8 cellular contexts compared by ENCODE assay signal in the genomic region with DNA sequence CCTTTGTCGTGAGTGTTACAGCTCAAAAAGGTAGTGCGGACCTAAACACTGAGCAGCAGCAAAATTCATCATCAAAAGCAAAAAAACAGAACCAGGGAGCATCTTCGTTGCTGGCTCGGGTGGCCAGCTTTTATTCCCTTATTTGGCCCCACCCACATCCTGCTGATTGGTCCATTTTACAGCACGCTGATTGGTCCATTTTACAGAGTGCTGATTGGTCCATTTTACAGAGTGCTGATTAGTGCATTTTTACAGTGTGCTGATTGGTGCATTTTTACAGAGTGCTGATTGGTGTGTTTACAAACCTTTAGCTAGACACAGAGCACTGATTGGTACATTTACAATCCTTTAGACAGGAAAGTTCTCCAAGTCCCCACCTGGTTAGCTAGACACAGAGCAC. TPM values are rescaled to one million over a fixed set of nuclear protein-coding genes. Genes with fewer than 3 reads are reported as not detected.
A peak's percentile ranks its signal among the peaks of the same experiment; 100 is the strongest.
DNase-seq lines count a peak whose midpoint lies in the region; ATAC-seq, FAIRE-seq and TF ChIP-seq lines count a peak whose summit lies in the region.
"Not testable (repeated sequence)": the region's sequence is repeated elsewhere in the genome, so short reads cannot be mapped to it uniquely, and the experiment has no call there.

No MANE protein-coding gene starts in this region.

- H3K36me3 Mint-ChIP-seq in neural progenitor cell: not testable (repeated sequence)

- TF ChIP-seq RAD21 in IMR-90 (IDR thresholded peaks at IDR 0.05; ENCODE audit: low read length); K562 (CRISPR knock-in tag; conservative IDR thresholded peaks at IDR 0.05 in 1 of 2, IDR thresholded peaks at IDR 0.05 in 1 of 2): not testable (repeated sequence)

- not testable (repeated sequence) for H3K4me3 Mint-ChIP-seq in neural progenitor cell

- H2BK5ac ChIP-seq in IMR-90 (ENCODE audit: low read depth, low read length, poor library complexity, severe bottlenecking): not testable (repeated sequence)

- H3K4me2 ChIP-seq in IMR-90 (ENCODE audit: low read depth, low read length); K562 (ENCODE audit: insufficient read depth, low read length); neural progenitor cell: not testable (repeated sequence)

- TF ChIP-seq POLR2A in IMR-90 (IDR thresholded peaks at IDR 0.05; ENCODE audit: low read depth, low read length); K562 (conservative IDR thresholded peaks at IDR 0.05); erythroblast (IDR thresholded peaks at IDR 0.05; ENCODE audit: low read length): not testable (repeated sequence)

- not testable (repeated sequence) for H4K8ac ChIP-seq in IMR-90 (ENCODE audit: low read depth in 2 of 2, low read length in 2 of 2)

- not testable (repeated sequence) for H3K9me1 ChIP-seq in IMR-90 (ENCODE audit: insufficient read depth, low read length); K562 (ENCODE audit: control insufficient read depth, insufficient read depth, low read length)

- FAIRE-seq in K562 (lab: Jason Lieb, UNC): peak; percentile 64

- not testable (repeated sequence) for H3F3A ChIP-seq in neural progenitor cell (ENCODE audit: low read depth)

- DNase-seq in CD1c-positive myeloid dendritic cell (ENCODE audit: extremely low spot score) (peak; percentile 32), ELR (ENCODE audit: low read depth) (peak; percentile 19), NOMO-1 treated with DMSO at 0.1 percent for 48 hours (lab: John Stamatoyannopoulos, UW; ENCODE audit: unreplicated experiment) (peak; percentile 12), SJCRH30 (peak; percentile 47 to 73), K562 (ENCODE audit: extremely low read depth in 1 of 4, low spot score in 3 of 4) (peak in 1 of 4 experiments; percentile 33), erythroblast (lab: John Stamatoyannopoulos, UW) (peak; percentile 37 to 47)
- not testable (repeated sequence) for DNase-seq in IMR-90; neural progenitor cell (ENCODE audit: low spot score)

- H3K9ac ChIP-seq in IMR-90 (ENCODE audit: low read depth, low read length); K562 (ENCODE audit: insufficient read depth in 1 of 2, low read depth in 2 of 2, low read length in 2 of 2); neural progenitor cell: not testable (repeated sequence)

- not testable (repeated sequence) for H3K18ac ChIP-seq in IMR-90 (ENCODE audit: low read depth, low read length)

- 94% methylated on average over 2 of the region's 5 CpGs; no CpG with 5 or more reads in 1 of the 2 experiments for WGBS in IMR-90 (ENCODE audit: extremely low coverage in 2 of 2, insufficient read length in 1 of 2), 2 experiments
- 35% methylated on average over 5 of the region's 5 CpGs for WGBS in K562 (ENCODE audit: insufficient coverage, low coverage, missing lambda C conversion rate)

- H3K23ac ChIP-seq in IMR-90 (ENCODE audit: low read depth, low read length): not testable (repeated sequence)

- intact Hi-C loops in IMR-90 (cut with micrococcal nuclease); K562 (cut with micrococcal nuclease): not testable (repeated sequence)

- H2BK15ac ChIP-seq in IMR-90 (ENCODE audit: low read depth, low read length): not testable (repeated sequence)

- not testable (repeated sequence) for H4K5ac ChIP-seq in IMR-90 (ENCODE audit: low read depth, low read length)

- not testable (repeated sequence) for TF ChIP-seq CTCF in IMR-90 (conservative IDR thresholded peaks at IDR 0.05; ENCODE audit: low read depth, low read length); K562 (IDR thresholded peaks at IDR 0.05 in 2 of 3, conservative IDR thresholded peaks at IDR 0.05 in 1 of 3; ENCODE audit: insufficient read depth in 2 of 3, low read depth in 1 of 3, low read length in 3 of 3); neural progenitor cell (IDR thresholded peaks at IDR 0.05)

- not testable (repeated sequence) for TF ChIP-seq EP300 in K562 (IDR thresholded peaks at IDR 0.05; ENCODE audit: low read length)

- H4K91ac ChIP-seq in IMR-90 (ENCODE audit: insufficient read depth, low read depth, low read length): not testable (repeated sequence)

- peak overlapping the region; percentile 53 for H3K27ac Mint-ChIP-seq in neural progenitor cell

- H3K4me1 ChIP-seq in IMR-90 (ENCODE audit: control insufficient read depth, insufficient read depth, low read length); SJCRH30; K562 (replicated peaks in 1 of 2; ENCODE audit: control insufficient read depth in 2 of 2, insufficient read depth in 2 of 2, low read length in 2 of 2); neural progenitor cell: not testable (repeated sequence)

- H4K20me1 ChIP-seq in IMR-90 (ENCODE audit: insufficient read depth, low read length); K562 (replicated peaks; ENCODE audit: control insufficient read depth, insufficient read depth, low read length); neural progenitor cell (ENCODE audit: low read depth): not testable (repeated sequence)

- H3K79me1 ChIP-seq in IMR-90 (ENCODE audit: low read depth in 1 of 2, low read length in 2 of 2): not testable (repeated sequence)

- H2BK20ac ChIP-seq in IMR-90 (ENCODE audit: low read depth, low read length): not testable (repeated sequence)

- H3K4ac ChIP-seq in IMR-90 (ENCODE audit: low read depth, low read length): not testable (repeated sequence)

- not testable (repeated sequence) for H2BK120ac ChIP-seq in IMR-90 (ENCODE audit: low read depth, low read length)

- not testable (repeated sequence) for H3K27ac ChIP-seq in IMR-90 (ENCODE audit: insufficient read depth, low read length); SJCRH30; K562 (ENCODE audit: extremely low read depth, low read depth, low read length); neural progenitor cell

- H3K4me1 Mint-ChIP-seq in neural progenitor cell: peaks cover 15% of the 10 kb centered on the region

- ATAC-seq in IMR-90 (ENCODE audit: low read depth): not testable (repeated sequence)
- peak; percentile 66 for ATAC-seq in K562

- not testable (repeated sequence) for H3K9me3 Mint-ChIP-seq in neural progenitor cell

- not testable (repeated sequence) for H2AFZ ChIP-seq in IMR-90 (replicated peaks; ENCODE audit: low read length, poor library complexity); K562 (ENCODE audit: low read depth, low read length); neural progenitor cell (replicated peaks)

- H3K56ac ChIP-seq in IMR-90 (ENCODE audit: extremely low read depth, insufficient read depth, low read length): not testable (repeated sequence)

- in situ Hi-C loops in IMR-90 (cut with MboI; ENCODE audit: low sequenced_read_pairs): loop anchor here (25.0 kb wide), 1 partner anchor 620 kb away; no protein-coding TSS in a partner anchor
- in situ Hi-C loops in K562 (cut with MboI): loop anchor here (10.0 to 25.0 kb wide), 2 partner anchors 128 to 645 kb away; no protein-coding TSS in a partner anchor

- CTCF ChIA-PET in IMR-90 (lab: Yijun Ruan, JAX): interaction anchor here (1.3 kb wide), 2 partner anchors 9 to 19 kb away, joined by 3 to 6 read pairs; no protein-coding TSS in a partner anchor
- CTCF ChIA-PET in K562 (lab: Yijun Ruan, JAX; ENCODE audit: low intra/inter-chr PET ratio): not testable (repeated sequence)

- H3K79me2 ChIP-seq in K562 (ENCODE audit: control insufficient read depth, insufficient read depth, low read length); neural progenitor cell (ENCODE audit: low read depth): not testable (repeated sequence)

- H3K27me3 Mint-ChIP-seq in neural progenitor cell (ENCODE audit: insufficient read depth, low read depth): not testable (repeated sequence)

- BruUV-seq in IMR-90 (replicated peaks; lab: Mats Ljungman, UMichigan); K562 (replicated peaks; lab: Mats Ljungman, UMichigan): not testable (repeated sequence)

- not testable (repeated sequence) for H2AK5ac ChIP-seq in IMR-90 (ENCODE audit: low read depth, low read length)

- not testable (repeated sequence) for H3K36me3 ChIP-seq in IMR-90 (ENCODE audit: control insufficient read depth, insufficient read depth, low read length); SJCRH30; K562 (ENCODE audit: control insufficient read depth, insufficient read depth, low read length); neural progenitor cell

- not testable (repeated sequence) for H3K14ac ChIP-seq in IMR-90 (replicated peaks; ENCODE audit: low read depth, low read length)

- H3K4me3 ChIP-seq in IMR-90 (ENCODE audit: insufficient read depth, low read depth, low read length); SJCRH30; K562; neural progenitor cell: not testable (repeated sequence)

- dilution Hi-C loops in IMR-90 (cut with HindIII; ENCODE audit: low sequenced_read_pairs, unreplicated experiment): not testable (repeated sequence)

- peaks cover 20% of the 10 kb centered on the region for H3K27me3 ChIP-seq in IMR-90 (ENCODE audit: control insufficient read depth, insufficient read depth, low read length)
- not testable (repeated sequence) for H3K27me3 ChIP-seq in SJCRH30, neural progenitor cell
- H3K27me3 ChIP-seq in K562 (ENCODE audit: control insufficient read depth in 2 of 2, insufficient read depth in 2 of 2, low read length in 2 of 2): peaks cover 6 to 12% of the 10 kb centered on the region in 2 experiments; a peak in 4 of 5 replicates

- not testable (repeated sequence) for H2AK9ac ChIP-seq in IMR-90 (replicated peaks; ENCODE audit: low read depth, low read length, poor library complexity)

- not testable (repeated sequence) for H3K9me3 ChIP-seq in IMR-90 (ENCODE audit: control insufficient read depth, insufficient read depth, low read length); SJCRH30 (replicated peaks); K562 (replicated peaks; ENCODE audit: control insufficient read depth, insufficient read depth, low read depth, low read length); neural progenitor cell (ENCODE audit: low read depth)

- POLR2A ChIA-PET in IMR-90 (lab: Charles Lee; ENCODE audit: unreplicated experiment); K562 (lab: Yijun Ruan, JAX): not testable (repeated sequence)

RNA-seq across cellular contexts. Expression of gene PEMT, which starts 41.1 kb away (rescaled TPM):
- 23.3 and 25.0 TPM in 2 replicates for total RNA-seq in IMR-90 (2012; rRNA removed)
- polyA plus RNA-seq in IMR-90 (2012; rRNA removed): 49.5 and 54.5 TPM in 2 replicates
- 32.8 and 68.4 TPM in 2 replicates for polyA plus RNA-seq in IMR-90 (2012; cell fraction: cytosol; rRNA removed)
- polyA plus RNA-seq in IMR-90 (2012; cell fraction: nucleus; rRNA removed; ENCODE audit: low replicate concordance): 12.5 and 28.3 TPM in 2 replicates
- total RNA-seq in SJCRH30 (2014; rRNA removed; shearing (Covaris generic)): 62.5 and 65.2 TPM in 2 replicates
- total RNA-seq in K562 (2011; cell fraction: chromatin; rRNA removed; ENCODE audit: low replicate concordance): 6.4 and 26.1 TPM in 2 replicates
- 29.7 and 36.2 TPM in 2 replicates for total RNA-seq in K562 (2011; cell fraction: nucleolus; rRNA removed)
- 20.5 and 31.0 TPM in 2 replicates for total RNA-seq in K562 (2011; cell fraction: nucleoplasm; rRNA removed)
- total RNA-seq in K562 (2014; rRNA removed): 32.8 and 62.4 TPM in 2 replicates
- 3.9 and 5.7 TPM in 2 replicates for total RNA-seq in K562 (2014; rRNA removed; fragmentation: Illumina TruSeq; extraction: Trizol)
- total RNA-seq in K562 (2015; rRNA removed; fragmentation: Illumina TruSeq; extraction: Trizol): 14.1 and 15.0 TPM in 2 replicates
- total RNA-seq in K562 (2021): 28.8 and 33.9 TPM in 2 replicates
- 12.7 and 24.3 TPM in 2 replicates for polyA plus RNA-seq in K562 (2011; rRNA removed)
- 32.4 and 70.4 TPM in 2 replicates for polyA plus RNA-seq in K562 (2011; cell fraction: cytosol; rRNA removed)
- 19.1 and 30.2 TPM in 2 replicates for polyA plus RNA-seq in K562 (2011; cell fraction: nucleus; rRNA removed)
- 23.7 and 48.0 TPM in 2 replicates for polyA plus RNA-seq in K562 (2012)
- 13.6 and 24.8 TPM in 2 replicates for polyA plus RNA-seq in K562 (2014; fragmentation: Illumina TruSeq; extraction: Trizol)
- polyA plus RNA-seq in K562 (2014; fragmentation: Nextera tagmentation; extraction: Ambion mirVana): 1 to 10 TPM; 1.4 to 7.9 TPM
- polyA plus RNA-seq in K562 (2014; rRNA removed): 26.7 and 36.4 TPM in 2 replicates
- 3.3 and 4.1 TPM in 2 replicates for polyA minus RNA-seq in K562 (2011; rRNA and poly(A)+ RNA removed)
- 12.4 and 22.6 TPM in 2 replicates for polyA minus RNA-seq in K562 (2011; cell fraction: cytosol; rRNA and poly(A)+ RNA removed)
- 4.6 and 6.3 TPM in 2 replicates for polyA minus RNA-seq in K562 (2011; cell fraction: nucleus; rRNA and poly(A)+ RNA removed)
- 17.7 and 50.4 TPM in 2 replicates for total RNA-seq in neural progenitor cell (ENCODE audit: low replicate concordance)

RNA-seq across cellular contexts. Expression of gene RAI1, which starts 48.6 kb away (rescaled TPM):
- total RNA-seq in IMR-90 (2012; rRNA removed): 1.8 and 1.9 TPM in 2 replicates
- 10.5 and 14.0 TPM in 2 replicates for polyA plus RNA-seq in IMR-90 (2012; rRNA removed)
- 5.5 and 10.5 TPM in 2 replicates for polyA plus RNA-seq in IMR-90 (2012; cell fraction: cytosol; rRNA removed)
- polyA plus RNA-seq in IMR-90 (2012; cell fraction: nucleus; rRNA removed; ENCODE audit: low replicate concordance): 18.8 and 32.7 TPM in 2 replicates
- 63.6 and 72.2 TPM in 2 replicates for total RNA-seq in SJCRH30 (2014; rRNA removed; shearing (Covaris generic))
- total RNA-seq in K562 (2011; cell fraction: chromatin; rRNA removed; ENCODE audit: low replicate concordance): 33.0 and 41.0 TPM in 2 replicates
- 18.6 and 19.2 TPM in 2 replicates for total RNA-seq in K562 (2011; cell fraction: nucleolus; rRNA removed)
- 22.3 and 33.5 TPM in 2 replicates for total RNA-seq in K562 (2011; cell fraction: nucleoplasm; rRNA removed)
- 5.5 and 10.0 TPM in 2 replicates for total RNA-seq in K562 (2014; rRNA removed)
- total RNA-seq in K562 (2014; rRNA removed; fragmentation: Illumina TruSeq; extraction: Trizol): 5.1 and 5.5 TPM in 2 replicates
- 6.6 and 6.8 TPM in 2 replicates for total RNA-seq in K562 (2015; rRNA removed; fragmentation: Illumina TruSeq; extraction: Trizol)
- total RNA-seq in K562 (2021): 19.9 and 20.4 TPM in 2 replicates
- polyA plus RNA-seq in K562 (2011; rRNA removed): 3.7 and 3.8 TPM in 2 replicates
- polyA plus RNA-seq in K562 (2011; cell fraction: cytosol; rRNA removed): 2.2 and 3.1 TPM in 2 replicates
- 7.1 and 11.1 TPM in 2 replicates for polyA plus RNA-seq in K562 (2011; cell fraction: nucleus; rRNA removed)
- polyA plus RNA-seq in K562 (2012): 8.0 and 9.8 TPM in 2 replicates
- 6.6 and 8.6 TPM in 2 replicates for polyA plus RNA-seq in K562 (2014; fragmentation: Illumina TruSeq; extraction: Trizol)
- polyA plus RNA-seq in K562 (2014; fragmentation: Nextera tagmentation; extraction: Ambion mirVana): 1 to 10 TPM in 1 of 2 experiments, under 1 TPM in 1; 0.68 to 1.5 TPM
- polyA plus RNA-seq in K562 (2014; rRNA removed): 10.0 and 11.9 TPM in 2 replicates
- polyA minus RNA-seq in K562 (2011; rRNA and poly(A)+ RNA removed): 2.4 and 3.1 TPM in 2 replicates
- 5.2 and 6.3 TPM in 2 replicates for polyA minus RNA-seq in K562 (2011; cell fraction: cytosol; rRNA and poly(A)+ RNA removed)
- 3.5 and 4.8 TPM in 2 replicates for polyA minus RNA-seq in K562 (2011; cell fraction: nucleus; rRNA and poly(A)+ RNA removed)
- total RNA-seq in neural progenitor cell (ENCODE audit: low replicate concordance): 18.0 and 27.4 TPM in 2 replicates
